Comparison of ENCODE assay signal across 26 cellular contexts in genomic region chr2:240879105-240879504, GRCh38. TPM values are rescaled to one million over a fixed set of nuclear protein-coding genes. Genes with fewer than 3 reads are reported as not detected.
A peak's percentile ranks its signal among the peaks of the same experiment; 100 is the strongest.
DNase-seq lines count a peak whose midpoint lies in the region; ATAC-seq, FAIRE-seq and TF ChIP-seq lines count a peak whose summit lies in the region.
"Had no signal": no experiment of that assay in that cellular context is flagged by ENCODE, and none has a peak within 500 bp of the region (broad histone marks: within the 10 kb centered on the region; RNA-seq: fewer than 3 reads in every experiment).

No MANE protein-coding gene starts in this region.

- H3K23ac ChIP-seq in neuronal stem cell (ENCODE audit: low read depth, low read length, poor library complexity) = no peak overlapping the region

- H3K9me3 Mint-ChIP-seq in chondrocyte (ENCODE audit: low read depth) (no peaks in the 10 kb centered on the region), HFFc6 (no peaks in the 10 kb centered on the region)
- H3K9me3 Mint-ChIP-seq in stimulated activated memory B cell treated with anti-CD40 and anti-IgM and Interleukin-4, amounts not matched to agents 10 μg/mL and 1 μg/mL and 100 μg/mL, for 72 hours = no peaks in the 10 kb centered on the region
- H3K9me3 Mint-ChIP-seq: CD4-positive, alpha-beta T cell; IgD-negative memory B cell had no signal

- TF ChIP-seq EP300 in HepG2 (IDR thresholded peaks at IDR 0.05; ENCODE audit: low read depth in 2 of 2, low read length in 2 of 2) (no peak), HepG2 (CRISPR knock-in tag; IDR thresholded peaks at IDR 0.05; ENCODE audit: borderline replicate concordance) (no peak)

- no peak overlapping the region for H2BK5ac ChIP-seq in neuronal stem cell (ENCODE audit: low read length)

- DNase-seq in right lobe of liver (peak in 2 of 3 donors; percentile 50 to 59), HepG2 (ENCODE audit: low spot score) (no peak), chondrocyte (ENCODE audit: low spot score) (peak; percentile 88), neuronal stem cell (ENCODE audit: low spot score) (no peak), upper lobe of right lung (peak; percentile 46), HFFc6 (no peak), RWPE1 (ENCODE audit: low spot score) (no peak)
- DNase-seq: ACHN; C1 segment of cervical spinal cord; CD4-positive, alpha-beta T cell; DMS153; DMS79; GDM1; KBM-7 had no signal

- H3K9ac ChIP-seq in HepG2 (ENCODE audit: insufficient read depth, low read depth, low read length) (no peak overlapping the region), neuronal stem cell (ENCODE audit: low read depth, low read length, poor library complexity) (no peak overlapping the region)

- H3K4me1 ChIP-seq in right lobe of liver = peaks cover 0 to 80% (median 24%) of the 10 kb centered on the region in 4 donors
- peaks cover 47% of the 10 kb centered on the region for H3K4me1 ChIP-seq in HepG2 (ENCODE audit: insufficient read depth, low read length)
- H3K4me1 ChIP-seq in neuronal stem cell (ENCODE audit: control insufficient read depth in 2 of 2, insufficient read depth in 1 of 2, low read depth in 1 of 2, low read length in 2 of 2) = no peaks in the 10 kb centered on the region
- no peaks in the 10 kb centered on the region for H3K4me1 ChIP-seq in upper lobe of right lung
- H3K4me1 ChIP-seq: BE2C, HAP-1 had no signal

- peak overlapping the region in 1 of 3 donors; percentile 77 for H3K27ac ChIP-seq in right lobe of liver
- H3K27ac ChIP-seq in HepG2 (ENCODE audit: extremely low read length, insufficient read depth, low read length) = no peak overlapping the region
- no peak overlapping the region for H3K27ac ChIP-seq in neuronal stem cell (replicated peaks; ENCODE audit: low read length)
- no peak overlapping the region for H3K27ac ChIP-seq in upper lobe of right lung
- no peak overlapping the region for H3K27ac ChIP-seq in RWPE1
- H3K27ac ChIP-seq: HL-60 had no signal

- no peak overlapping the region for H2BK120ac ChIP-seq in neuronal stem cell (ENCODE audit: low read depth, low read length)

- no peak overlapping the region for H2AFZ ChIP-seq in HepG2 (ENCODE audit: low read length)
- no peak overlapping the region for H2AFZ ChIP-seq in neuronal stem cell (ENCODE audit: low read length)

- H3K79me1 ChIP-seq in neuronal stem cell (ENCODE audit: low read depth, low read length) = no peaks in the 10 kb centered on the region

- H3K79me2 ChIP-seq in HepG2 (ENCODE audit: insufficient read depth, low read length) = no peaks in the 10 kb centered on the region

- no peak for TF ChIP-seq RAD21 in HepG2 (CRISPR knock-in tag; IDR thresholded peaks at IDR 0.05)

- peaks cover 0 to 77% (median 21%) of the 10 kb centered on the region in 4 donors for H3K36me3 ChIP-seq in right lobe of liver
- no peaks in the 10 kb centered on the region; a peak in 1 of 5 replicates for H3K36me3 ChIP-seq in HepG2 (replicated peaks in 1 of 2; ENCODE audit: control insufficient read depth in 1 of 2, insufficient read depth in 2 of 2, low read length in 2 of 2)
- no peaks in the 10 kb centered on the region for H3K36me3 ChIP-seq in neuronal stem cell (replicated peaks in 1 of 2; ENCODE audit: control insufficient read depth in 2 of 2, insufficient read depth in 2 of 2, low read length in 2 of 2)
- H3K36me3 ChIP-seq in upper lobe of right lung = no peaks in the 10 kb centered on the region
- H3K36me3 ChIP-seq: BE2C, HAP-1 had no signal

- no peak overlapping the region for H3K4me3 ChIP-seq in right lobe of liver
- H3K4me3 ChIP-seq in HepG2 (replicated peaks in 1 of 3; ENCODE audit: insufficient read depth in 1 of 3, low read depth in 2 of 3, low read length in 3 of 3) = no peak overlapping the region
- H3K4me3 ChIP-seq in neuronal stem cell (ENCODE audit: low read length in 2 of 2) = no peak overlapping the region
- no peak overlapping the region for H3K4me3 ChIP-seq in upper lobe of right lung
- H3K4me3 ChIP-seq: HAP-1 had no signal

- POLR2A ChIA-PET in HepG2 (lab: Yijun Ruan, JAX) = interaction anchor here (0.6 kb wide), 1 partner anchor 18 kb away, joined by 3 read pairs; no protein-coding TSS in a partner anchor
- POLR2A ChIA-PET in RWPE1 (lab: Yijun Ruan, JAX; ENCODE audit: low non-redundant PET) = no interaction called here

- no peak overlapping the region for H3K27ac Mint-ChIP-seq in chondrocyte (ENCODE audit: unreplicated experiment)
- H3K27ac Mint-ChIP-seq in stimulated activated memory B cell treated with anti-CD40 and anti-IgM and Interleukin-4, amounts not matched to agents 10 μg/mL and 1 μg/mL and 100 μg/mL, for 72 hours = no peak overlapping the region
- no peak overlapping the region for H3K27ac Mint-ChIP-seq in HFFc6
- H3K27ac Mint-ChIP-seq: CD4-positive, alpha-beta T cell; IgD-negative memory B cell had no signal

- no peak overlapping the region for H3K18ac ChIP-seq in neuronal stem cell (ENCODE audit: low read length)

- TF ChIP-seq CTCF in right lobe of liver (IDR thresholded peaks at IDR 0.05) (no peak), HepG2 (CRISPR knock-in tag; IDR thresholded peaks at IDR 0.05) (no peak), chondrocyte (IDR thresholded peaks at IDR 0.05) (no peak), upper lobe of right lung (IDR thresholded peaks at IDR 0.05) (no peak), HFFc6 (IDR thresholded peaks at IDR 0.05) (no peak), RWPE1 (conservative IDR thresholded peaks at IDR 0.05; ENCODE audit: low read depth) (no peak)

- H3K9me3 ChIP-seq in right lobe of liver (no peaks in the 10 kb centered on the region), HepG2 (ENCODE audit: low read length) (no peaks in the 10 kb centered on the region), neuronal stem cell (replicated peaks in 1 of 2; ENCODE audit: control insufficient read depth in 2 of 2, insufficient read depth in 1 of 2, low read depth in 1 of 2, low read length in 2 of 2) (no peaks in the 10 kb centered on the region), upper lobe of right lung (no peaks in the 10 kb centered on the region)
- H3K9me3 ChIP-seq: BE2C, Caco-2, HAP-1 had no signal

- H3K4me1 Mint-ChIP-seq in chondrocyte (ENCODE audit: low read depth) = no peaks in the 10 kb centered on the region
- no peaks in the 10 kb centered on the region for H3K4me1 Mint-ChIP-seq in stimulated activated memory B cell treated with anti-CD40 and anti-IgM and Interleukin-4, amounts not matched to agents 10 μg/mL and 1 μg/mL and 100 μg/mL, for 72 hours
- no peaks in the 10 kb centered on the region for H3K4me1 Mint-ChIP-seq in HFFc6 (ENCODE audit: low read depth)
- H3K4me1 Mint-ChIP-seq: IgD-negative memory B cell had no signal

- peak overlapping the region; percentile 53 for H4K91ac ChIP-seq in neuronal stem cell (ENCODE audit: low read depth, low read length, poor library complexity)

- no peaks in the 10 kb centered on the region for H3K27me3 ChIP-seq in right lobe of liver
- no peaks in the 10 kb centered on the region for H3K27me3 ChIP-seq in HepG2 (ENCODE audit: control insufficient read depth in 1 of 2, insufficient read depth in 2 of 2, low read length in 2 of 2)
- H3K27me3 ChIP-seq in neuronal stem cell (ENCODE audit: control insufficient read depth in 3 of 3, insufficient read depth in 3 of 3, low read depth in 1 of 3, low read length in 3 of 3) = peaks cover 0 to 22% (median 0%) of the 10 kb centered on the region in 3 experiments
- no peaks in the 10 kb centered on the region for H3K27me3 ChIP-seq in upper lobe of right lung
- H3K27me3 ChIP-seq: BE2C had no signal

- no peak overlapping the region for H2BK12ac ChIP-seq in neuronal stem cell (ENCODE audit: low read length)

- TF ChIP-seq POLR2A in right lobe of liver (IDR thresholded peaks at IDR 0.05) (no peak), HepG2 (IDR thresholded peaks at IDR 0.05; ENCODE audit: insufficient read depth in 1 of 2, low read depth in 2 of 2, low read length in 2 of 2) (no peak)

- H3K27me3 Mint-ChIP-seq in chondrocyte (ENCODE audit: low read depth) = peaks cover 24% of the 10 kb centered on the region
- peaks cover 17% of the 10 kb centered on the region for H3K27me3 Mint-ChIP-seq in stimulated activated memory B cell treated with anti-CD40 and anti-IgM and Interleukin-4, amounts not matched to agents 10 μg/mL and 1 μg/mL and 100 μg/mL, for 72 hours
- peaks cover 19% of the 10 kb centered on the region for H3K27me3 Mint-ChIP-seq in HFFc6 (ENCODE audit: insufficient read depth)
- H3K27me3 Mint-ChIP-seq: CD4-positive, alpha-beta T cell; IgD-negative memory B cell had no signal

- no peak overlapping the region for H4K8ac ChIP-seq in neuronal stem cell (ENCODE audit: low read depth, low read length)

- no TSS peak for BruUV-seq in HepG2 (replicated peaks; lab: Mats Ljungman, UMichigan)

- intact Hi-C loops in right lobe of liver (cut with DNase I) = no loop called here
- intact Hi-C loops in HepG2 (cut with micrococcal nuclease; ENCODE audit: unreplicated experiment) = no loop called here
- intact Hi-C loops in upper lobe of right lung (cut with DNase I) = no loop called here

- FAIRE-seq in HepG2 (lab: Jason Lieb, UNC) = no peak
- FAIRE-seq: A204.1, GM12892, GM18507, H1 had no signal

- no peak overlapping the region for H3K14ac ChIP-seq in neuronal stem cell (ENCODE audit: low read length)

- no peak overlapping the region for H3K4ac ChIP-seq in neuronal stem cell (ENCODE audit: low read length)

- H3K4me2 ChIP-seq in HepG2 (ENCODE audit: low read depth, low read length) (no peak overlapping the region), neuronal stem cell (ENCODE audit: insufficient read depth, low read length, poor library complexity, severe bottlenecking) (no peak overlapping the region)

- H3K4me3 Mint-ChIP-seq in chondrocyte (ENCODE audit: unreplicated experiment) = no peak overlapping the region
- H3K4me3 Mint-ChIP-seq in stimulated activated memory B cell treated with anti-CD40 and anti-IgM and Interleukin-4, amounts not matched to agents 10 μg/mL and 1 μg/mL and 100 μg/mL, for 72 hours = no peak overlapping the region
- H3K4me3 Mint-ChIP-seq in HFFc6 = no peak overlapping the region
- H3K4me3 Mint-ChIP-seq: CD4-positive, alpha-beta T cell; IgD-negative memory B cell had no signal

- peak overlapping the region; percentile 91 for H2AK5ac ChIP-seq in neuronal stem cell (ENCODE audit: low read depth, low read length)

- ATAC-seq in right lobe of liver = no peak
- ATAC-seq in HepG2 = no peak
- no peak for ATAC-seq in upper lobe of right lung
- ATAC-seq in stimulated activated memory B cell treated with anti-CD40 and anti-IgM and Interleukin-4, amounts not matched to agents 10 μg/mL and 1 μg/mL and 100 μg/mL, for 72 hours = no peak

- H2BK15ac ChIP-seq in neuronal stem cell (ENCODE audit: low read length) = no peak overlapping the region

- no peaks in the 10 kb centered on the region for H3K36me3 Mint-ChIP-seq in chondrocyte (ENCODE audit: low read depth)
- no peaks in the 10 kb centered on the region for H3K36me3 Mint-ChIP-seq in stimulated activated memory B cell treated with anti-CD40 and anti-IgM and Interleukin-4, amounts not matched to agents 10 μg/mL and 1 μg/mL and 100 μg/mL, for 72 hours
- no peaks in the 10 kb centered on the region for H3K36me3 Mint-ChIP-seq in HFFc6 (ENCODE audit: low read depth)

- CTCF ChIA-PET in HepG2 (lab: Yijun Ruan, JAX; ENCODE audit: low intra/inter-chr PET ratio, low total read pairs) (no interaction called here), RWPE1 (lab: Yijun Ruan, JAX) (interaction anchor here (0.6 kb wide), 1 partner anchor 11 kb away, joined by 3 read pairs; the partner anchor contains the start of gene AGXT)

- no peaks in the 10 kb centered on the region for H4K20me1 ChIP-seq in HepG2 (ENCODE audit: insufficient read depth, low read length)

- in situ Hi-C loops in HepG2 (cut with HindIII; ENCODE audit: extremely low pct_ligation_motif_present, low pct_unique_long_range_greater_than_20kb) = no loop called here

- 36% methylated on average over 3 of the region's 7 CpGs for WGBS in right lobe of liver (ENCODE audit: insufficient coverage, low coverage, low lambda C conversion rate, missing lambda C conversion rate)
- 78% methylated on average over 6 of the region's 7 CpGs for WGBS in HepG2 (ENCODE audit: low lambda C conversion rate)
- WGBS in neuronal stem cell (ENCODE audit: extremely low coverage in 2 of 2, insufficient read length in 2 of 2, insufficient replicate concordance in 1 of 2), 2 donors = no CpG with 5 or more reads among the region's 7 CpGs

RNA-seq across cellular contexts. Expression of gene AGXT, which starts 10.5 kb away (rescaled TPM):
- total RNA-seq in right lobe of liver = 1,000 to 10,000 TPM in 4 of 6 experiments, 100 to 1,000 TPM in 2; 744 to 1,833 (median 1,254) TPM
- 30.5 and 41.9 TPM in 2 replicates for total RNA-seq in HepG2 (2016; rRNA removed; fragmentation: Illumina TruSeq; extraction: Trizol)
- total RNA-seq in HepG2 (2016; cell fraction: cytosol; rRNA removed; fragmentation: Illumina TruSeq; extraction: Trizol; ENCODE audit: low read depth) = 13.0 and 14.7 TPM in 2 replicates
- 26.6 and 43.3 TPM in 2 replicates for total RNA-seq in HepG2 (2016; cell fraction: insoluble cytoplasmic fraction; rRNA removed; fragmentation: Illumina TruSeq; extraction: Trizol)
- total RNA-seq in HepG2 (2016; cell fraction: membrane; rRNA removed; fragmentation: Illumina TruSeq; extraction: Trizol) = 16.6 and 19.6 TPM in 2 replicates
- total RNA-seq in HepG2 (2016; cell fraction: nucleus; rRNA removed; fragmentation: Illumina TruSeq; extraction: Trizol) = 38.2 and 44.0 TPM in 2 replicates
- polyA plus RNA-seq in HepG2 (2011; rRNA removed) = 96.1 and 133 TPM in 2 replicates
- 35.6 and 52.0 TPM in 2 replicates for polyA plus RNA-seq in HepG2 (2011; cell fraction: cytosol; rRNA removed)
- 938 and 1,041 TPM in 2 replicates for polyA plus RNA-seq in HepG2 (2011; cell fraction: nucleus; rRNA removed)
- polyA plus RNA-seq in HepG2 (2012) = 57.7 and 74.1 TPM in 2 replicates
- polyA plus RNA-seq in HepG2 (2016; cell fraction: cytosol; fragmentation: Illumina TruSeq; extraction: Trizol; ENCODE audit: low read depth) = 16.7 and 17.4 TPM in 2 replicates
- 26.4 and 36.5 TPM in 2 replicates for polyA plus RNA-seq in HepG2 (2016; cell fraction: insoluble cytoplasmic fraction; fragmentation: Illumina TruSeq; extraction: Trizol; ENCODE audit: low read depth)
- polyA plus RNA-seq in HepG2 (2016; cell fraction: membrane; fragmentation: Illumina TruSeq; extraction: Trizol; ENCODE audit: low read depth) = 15.2 and 17.5 TPM in 2 replicates
- polyA plus RNA-seq in HepG2 (2016; cell fraction: nucleus; fragmentation: Illumina TruSeq; extraction: Trizol; ENCODE audit: insufficient read depth, low read depth) = 101 and 109 TPM in 2 replicates
- 67.0 TPM in 1 of 2 replicates, not detected in the other for polyA minus RNA-seq in HepG2 (2011; rRNA and poly(A)+ RNA removed; ENCODE audit: low replicate concordance)
- 22.8 and 31.0 TPM in 2 replicates for polyA minus RNA-seq in HepG2 (2011; cell fraction: cytosol; rRNA and poly(A)+ RNA removed)
- polyA minus RNA-seq in HepG2 (2011; cell fraction: nucleus; rRNA and poly(A)+ RNA removed) = 64.6 and 66.1 TPM in 2 replicates
- total RNA-seq in chondrocyte = not detected in 3 replicates
- polyA plus RNA-seq in neuronal stem cell (2013, experiment 1 of 2) = not detected
- polyA plus RNA-seq in neuronal stem cell (2013, experiment 2 of 2) = not detected
- not detected for total RNA-seq in upper lobe of right lung
- not detected for total RNA-seq in HFFc6 (2021; fragmentation: NEBNext Ultra II Directional; extraction: Animal tissue kit (Norgen Biotek cat#: 25700))
- total RNA-seq: CD4-positive, alpha-beta T cell; Daoy; H1; HT1080 had no signal
- polyA plus RNA-seq: IgD-negative memory B cell had no signal

RNA-seq across cellular contexts. Expression of gene MAB21L4, which starts 16.9 kb away (rescaled TPM):
- total RNA-seq in right lobe of liver (10 to 100 TPM in 1 of 6 experiments, 1 to 10 TPM in 5; 3.7 to 17.0 (median 5.2) TPM), HepG2 (2016; rRNA removed; fragmentation: Illumina TruSeq; extraction: Trizol) (13.5 and 14.0 TPM in 2 replicates), chondrocyte (not detected in 3 replicates), upper lobe of right lung (22.2 TPM)
- 3.1 and 3.7 TPM in 2 replicates for total RNA-seq in HepG2 (2016; cell fraction: cytosol; rRNA removed; fragmentation: Illumina TruSeq; extraction: Trizol; ENCODE audit: low read depth)
- 11.5 and 15.3 TPM in 2 replicates for total RNA-seq in HepG2 (2016; cell fraction: insoluble cytoplasmic fraction; rRNA removed; fragmentation: Illumina TruSeq; extraction: Trizol)
- 10.1 and 12.0 TPM in 2 replicates for total RNA-seq in HepG2 (2016; cell fraction: membrane; rRNA removed; fragmentation: Illumina TruSeq; extraction: Trizol)
- 8.9 and 10.1 TPM in 2 replicates for total RNA-seq in HepG2 (2016; cell fraction: nucleus; rRNA removed; fragmentation: Illumina TruSeq; extraction: Trizol)
- polyA plus RNA-seq in HepG2 (2011; rRNA removed) = 3.0 and 3.6 TPM in 2 replicates
- 2.4 and 4.2 TPM in 2 replicates for polyA plus RNA-seq in HepG2 (2011; cell fraction: cytosol; rRNA removed)
- 8.9 and 9.1 TPM in 2 replicates for polyA plus RNA-seq in HepG2 (2011; cell fraction: nucleus; rRNA removed)
- polyA plus RNA-seq in HepG2 (2012) = 2.1 and 4.1 TPM in 2 replicates
- polyA plus RNA-seq in HepG2 (2016; cell fraction: cytosol; fragmentation: Illumina TruSeq; extraction: Trizol; ENCODE audit: low read depth) = 3.4 TPM in 2 replicates
- polyA plus RNA-seq in HepG2 (2016; cell fraction: insoluble cytoplasmic fraction; fragmentation: Illumina TruSeq; extraction: Trizol; ENCODE audit: low read depth) = 11.8 and 13.7 TPM in 2 replicates
- 8.3 and 8.8 TPM in 2 replicates for polyA plus RNA-seq in HepG2 (2016; cell fraction: membrane; fragmentation: Illumina TruSeq; extraction: Trizol; ENCODE audit: low read depth)
- 15.9 and 16.1 TPM in 2 replicates for polyA plus RNA-seq in HepG2 (2016; cell fraction: nucleus; fragmentation: Illumina TruSeq; extraction: Trizol; ENCODE audit: insufficient read depth, low read depth)
- 5.4 TPM in 1 of 2 replicates, not detected in the other for polyA minus RNA-seq in HepG2 (2011; rRNA and poly(A)+ RNA removed; ENCODE audit: low replicate concordance)
- 1.8 and 2.0 TPM in 2 replicates for polyA minus RNA-seq in HepG2 (2011; cell fraction: cytosol; rRNA and poly(A)+ RNA removed)
- 1.3 and 2.5 TPM in 2 replicates for polyA minus RNA-seq in HepG2 (2011; cell fraction: nucleus; rRNA and poly(A)+ RNA removed)
- polyA plus RNA-seq in neuronal stem cell (2013, experiment 1 of 2) = not detected
- not detected for polyA plus RNA-seq in neuronal stem cell (2013, experiment 2 of 2)
- total RNA-seq in HFFc6 (2021; fragmentation: NEBNext Ultra II Directional; extraction: Animal tissue kit (Norgen Biotek cat#: 25700)) = not detected
- total RNA-seq: CD4-positive, alpha-beta T cell; Daoy; H1; HT1080 had no signal
- polyA plus RNA-seq: IgD-negative memory B cell had no signal

RNA-seq across cellular contexts. Expression of gene CROCC2, which starts 27.0 kb away (rescaled TPM):
- total RNA-seq in right lobe of liver (under 1 TPM in 5 of 6 experiments, not detected in 1; 0.06 to 0.15 (median 0.12) TPM), HepG2 (2016; rRNA removed; fragmentation: Illumina TruSeq; extraction: Trizol) (not detected in 2 replicates), chondrocyte (not detected in 3 replicates), upper lobe of right lung (0.26 TPM)
- not detected in 2 replicates for total RNA-seq in HepG2 (2016; cell fraction: cytosol; rRNA removed; fragmentation: Illumina TruSeq; extraction: Trizol; ENCODE audit: low read depth)
- total RNA-seq in HepG2 (2016; cell fraction: insoluble cytoplasmic fraction; rRNA removed; fragmentation: Illumina TruSeq; extraction: Trizol) = 0.02 TPM in 1 of 2 replicates, not detected in the other
- total RNA-seq in HepG2 (2016; cell fraction: membrane; rRNA removed; fragmentation: Illumina TruSeq; extraction: Trizol) = not detected in 2 replicates
- not detected in 2 replicates for total RNA-seq in HepG2 (2016; cell fraction: nucleus; rRNA removed; fragmentation: Illumina TruSeq; extraction: Trizol)
- not detected in 2 replicates for polyA plus RNA-seq in HepG2 (2011; rRNA removed)
- polyA plus RNA-seq in HepG2 (2011; cell fraction: cytosol; rRNA removed) = not detected in 2 replicates
- 0.03 TPM in 1 of 2 replicates, not detected in the other for polyA plus RNA-seq in HepG2 (2011; cell fraction: nucleus; rRNA removed)
- 0.13 and 0.15 TPM in 2 replicates for polyA plus RNA-seq in HepG2 (2012)
- polyA plus RNA-seq in HepG2 (2016; cell fraction: cytosol; fragmentation: Illumina TruSeq; extraction: Trizol; ENCODE audit: low read depth) = not detected in 2 replicates
- not detected in 2 replicates for polyA plus RNA-seq in HepG2 (2016; cell fraction: insoluble cytoplasmic fraction; fragmentation: Illumina TruSeq; extraction: Trizol; ENCODE audit: low read depth)
- not detected in 2 replicates for polyA plus RNA-seq in HepG2 (2016; cell fraction: membrane; fragmentation: Illumina TruSeq; extraction: Trizol; ENCODE audit: low read depth)
- not detected in 2 replicates for polyA plus RNA-seq in HepG2 (2016; cell fraction: nucleus; fragmentation: Illumina TruSeq; extraction: Trizol; ENCODE audit: insufficient read depth, low read depth)
- not detected in 2 replicates for polyA minus RNA-seq in HepG2 (2011; rRNA and poly(A)+ RNA removed; ENCODE audit: low replicate concordance)
- not detected in 2 replicates for polyA minus RNA-seq in HepG2 (2011; cell fraction: cytosol; rRNA and poly(A)+ RNA removed)
- not detected in 2 replicates for polyA minus RNA-seq in HepG2 (2011; cell fraction: nucleus; rRNA and poly(A)+ RNA removed)
- not detected for polyA plus RNA-seq in neuronal stem cell (2013, experiment 1 of 2)
- not detected for polyA plus RNA-seq in neuronal stem cell (2013, experiment 2 of 2)
- total RNA-seq in HFFc6 (2021; fragmentation: NEBNext Ultra II Directional; extraction: Animal tissue kit (Norgen Biotek cat#: 25700)) = not detected
- total RNA-seq: Caco-2; CD4-positive, alpha-beta T cell; Daoy; H1; HT1080 had no signal
- polyA plus RNA-seq: H1, IgD-negative memory B cell had no signal

RNA-seq across cellular contexts. Expression of gene KIF1A, which starts 59.1 kb away (rescaled TPM):
- total RNA-seq in right lobe of liver (under 1 TPM; 0.31 to 0.87 (median 0.56) TPM), HepG2 (2016; rRNA removed; fragmentation: Illumina TruSeq; extraction: Trizol) (0.24 TPM in 1 of 2 replicates, not detected in the other), chondrocyte (15.2 to 63.5 TPM (median 60.0 TPM) in 3 replicates), upper lobe of right lung (0.81 TPM)
- not detected in 2 replicates for total RNA-seq in HepG2 (2016; cell fraction: cytosol; rRNA removed; fragmentation: Illumina TruSeq; extraction: Trizol; ENCODE audit: low read depth)
- 0.13 and 0.32 TPM in 2 replicates for total RNA-seq in HepG2 (2016; cell fraction: insoluble cytoplasmic fraction; rRNA removed; fragmentation: Illumina TruSeq; extraction: Trizol)
- total RNA-seq in HepG2 (2016; cell fraction: membrane; rRNA removed; fragmentation: Illumina TruSeq; extraction: Trizol) = not detected in 2 replicates
- not detected in 2 replicates for total RNA-seq in HepG2 (2016; cell fraction: nucleus; rRNA removed; fragmentation: Illumina TruSeq; extraction: Trizol)
- 0.01 and 0.03 TPM in 2 replicates for polyA plus RNA-seq in HepG2 (2011; rRNA removed)
- 0.01 TPM in 1 of 2 replicates, not detected in the other for polyA plus RNA-seq in HepG2 (2011; cell fraction: cytosol; rRNA removed)
- 0.19 and 0.21 TPM in 2 replicates for polyA plus RNA-seq in HepG2 (2011; cell fraction: nucleus; rRNA removed)
- 0.19 TPM in 1 of 2 replicates, not detected in the other for polyA plus RNA-seq in HepG2 (2012)
- polyA plus RNA-seq in HepG2 (2016; cell fraction: cytosol; fragmentation: Illumina TruSeq; extraction: Trizol; ENCODE audit: low read depth) = not detected in 2 replicates
- polyA plus RNA-seq in HepG2 (2016; cell fraction: insoluble cytoplasmic fraction; fragmentation: Illumina TruSeq; extraction: Trizol; ENCODE audit: low read depth) = not detected in 2 replicates
- not detected in 2 replicates for polyA plus RNA-seq in HepG2 (2016; cell fraction: membrane; fragmentation: Illumina TruSeq; extraction: Trizol; ENCODE audit: low read depth)
- polyA plus RNA-seq in HepG2 (2016; cell fraction: nucleus; fragmentation: Illumina TruSeq; extraction: Trizol; ENCODE audit: insufficient read depth, low read depth) = not detected in 2 replicates
- polyA minus RNA-seq in HepG2 (2011; rRNA and poly(A)+ RNA removed; ENCODE audit: low replicate concordance) = 0.04 and 0.14 TPM in 2 replicates
- polyA minus RNA-seq in HepG2 (2011; cell fraction: cytosol; rRNA and poly(A)+ RNA removed) = not detected in 2 replicates
- polyA minus RNA-seq in HepG2 (2011; cell fraction: nucleus; rRNA and poly(A)+ RNA removed) = 0.37 TPM in 1 of 2 replicates, not detected in the other
- polyA plus RNA-seq in neuronal stem cell (2013, experiment 1 of 2) = 32.5 TPM
- polyA plus RNA-seq in neuronal stem cell (2013, experiment 2 of 2) = 33.9 TPM
- total RNA-seq in HFFc6 (2021; fragmentation: NEBNext Ultra II Directional; extraction: Animal tissue kit (Norgen Biotek cat#: 25700)) = not detected
- total RNA-seq: CD4-positive, alpha-beta T cell had no signal
- polyA plus RNA-seq: IgD-negative memory B cell had no signal

Comparison
In these comparisons a context has a peak if more than half of its experiments do, and no peak if none do; other contexts are left out.
1. DNase-seq: peak in right lobe of liver (2 of 3), chondrocyte (single experiment) and upper lobe of right lung (single experiment); none in HepG2 (single experiment), neuronal stem cell (single experiment), HFFc6 (single experiment) and RWPE1 (single experiment).
2. RNA of gene AGXT, which starts 10.5 kb away (total RNA-seq): 744 to 1,833 TPM in right lobe of liver and 13.0 to 44.0 TPM in HepG2; not detected in upper lobe of right lung (single experiment), not detected in chondrocyte and not detected in HFFc6; every median in the first group is over 10 times any median in the second.